Comparison of ENCODE assay signal across 24 cellular contexts in the genomic region with DNA sequence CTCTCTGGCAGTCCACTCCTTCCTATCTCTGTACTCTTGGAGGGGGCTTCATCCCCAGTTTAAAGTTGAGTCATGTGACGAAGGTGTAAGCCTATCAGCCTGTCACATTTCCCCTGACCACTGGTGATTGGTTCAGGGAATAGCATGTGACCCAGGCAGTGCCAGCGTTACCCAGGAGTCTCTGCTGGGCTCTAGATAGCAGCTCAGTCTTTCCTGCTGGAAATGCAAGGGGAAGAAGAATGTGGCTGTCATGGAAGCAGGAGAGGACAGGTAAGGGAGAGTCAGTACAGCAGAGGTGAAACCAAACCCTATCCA. TPM values are rescaled to one million over a fixed set of nuclear protein-coding genes. Genes with fewer than 3 reads are reported as not detected.
"Had no signal": no experiment of that assay in that cellular context is flagged by ENCODE, and none has a peak within 500 bp of the region (broad histone marks: within the 10 kb centered on the region; RNA-seq: fewer than 3 reads in every experiment).

No MANE protein-coding gene starts in this region.

- H3K4me1 Mint-ChIP-seq: IgD-negative memory B cell had no signal

- H3K36me3 ChIP-seq: MG63, SJSA1 had no signal

- H3K9me3 ChIP-seq: SJSA1 had no signal

- H3K27me3 Mint-ChIP-seq: IgD-negative memory B cell had no signal

- H3K27ac ChIP-seq: SJSA1, SK-N-MC had no signal

- H3K4me1 ChIP-seq: SJSA1 had no signal

- H3K4me3 ChIP-seq: MG63, SJSA1, SK-N-MC had no signal

- H3K27me3 ChIP-seq: MG63, SJSA1 had no signal

- FAIRE-seq: RCC 7860 had no signal

- DNase-seq: Karpas-422, KG1, MG63, NCI-H1092, NCI-H1105 treated with DMSO at 0.1 percent for 48 hours, NCI-H1417 treated with DMSO at 0.1 percent for 48 hours, NCI-H146, NCI-H1694 treated with DMSO at 0.1 percent for 48 hours, NCI-H1930, NCI-H2081 treated with DMSO at 0.1 percent for 48 hours, NCI-H2171, NCI-H226, NCI-H446, NCI-H510A, NCI-H524 treated with DMSO at 0.1 percent for 48 hours, NCI-H69, NCI-H774, Right ventricle myocardium superior, RPMI8226, SIG-M5 had no signal

- H3K27ac Mint-ChIP-seq: IgD-negative memory B cell had no signal

- H3K4me3 Mint-ChIP-seq: IgD-negative memory B cell had no signal

RNA-seq across cellular contexts. Expression of gene NFATC2, which starts 35.6 kb away (rescaled TPM):
- total RNA-seq: SJSA1 had no signal
